In genomic region chr9:135926402-135927194, GRCh38 we compare ENCODE assay signal across 9 cellular contexts. TPM values are rescaled to one million over a fixed set of nuclear protein-coding genes. Genes with fewer than 3 reads are reported as not detected.
DNase-seq lines count a peak whose midpoint lies in the region; ATAC-seq and TF ChIP-seq lines count a peak whose summit lies in the region.
"Had no signal": no experiment of that assay in that cellular context is flagged by ENCODE, and none has a peak within 500 bp of the region (broad histone marks: within the 10 kb centered on the region; RNA-seq: fewer than 3 reads in every experiment).

No MANE protein-coding gene starts in this region.

- peaks cover 6% of the 10 kb centered on the region for H3K4me1 ChIP-seq in foreskin keratinocyte

- no peak overlapping the region for H3K27ac ChIP-seq in foreskin keratinocyte
- H3K27ac ChIP-seq: 22Rv1 had no signal

- H3K27me3 ChIP-seq in foreskin keratinocyte = no peaks in the 10 kb centered on the region

- peak; percentile 14 for TF ChIP-seq CTCF in foreskin keratinocyte (conservative IDR thresholded peaks at IDR 0.05)
- no peak for TF ChIP-seq CTCF in omental fat pad (IDR thresholded peaks at IDR 0.05)

- DNase-seq in NCI-H1417 (lab: John Stamatoyannopoulos, UW) = peak in 2 of 3 experiments; percentile 19 to 61
- DNase-seq in NCI-H1417 treated with DMSO at 0.1 percent for 48 hours (lab: John Stamatoyannopoulos, UW) = no peak
- peak; percentile 87 to 91 for DNase-seq in activated CD4-positive, alpha-beta T cell treated with anti-CD3 and anti-CD28 coated beads, Interleukin-2, amount 50 U/mL, for 48 hours
- DNase-seq in foreskin keratinocyte = peak; percentile 58 to 70
- peak; percentile 33 to 85 (median 53) for DNase-seq in stimulated activated CD4-positive, alpha-beta T cell treated with anti-CD3 and anti-CD28 coated beads, TNF-alpha, amount 100 ng/mL, for 24 hours (ENCODE audit: low read depth in 3 of 3)
- no peak for DNase-seq in omental fat pad (ENCODE audit: low spot score)
- DNase-seq in NCI-H82 treated with DMSO at 0.1 percent for 48 hours (lab: John Stamatoyannopoulos, UW; ENCODE audit: unreplicated experiment) = no peak

- peak; percentile 90 for ATAC-seq in foreskin keratinocyte
- ATAC-seq in omental fat pad (ENCODE audit: low FRiP score) = no peak
- ATAC-seq in HG02678 (IDR thresholded peaks at IDR 0.05; ENCODE audit: unreplicated experiment) = no peak

RNA-seq across cellular contexts. Expression of gene CAMSAP1, which starts 19.3 kb away (rescaled TPM):
- 17.5 and 20.1 TPM in 2 replicates for total RNA-seq in foreskin keratinocyte
- 3.5 and 4.4 TPM in 2 replicates for polyA plus RNA-seq in foreskin keratinocyte
- total RNA-seq in omental fat pad = 10 to 100 TPM; 22.3 to 52.5 (median 33.2) TPM

RNA-seq across cellular contexts. Expression of gene UBAC1, which starts 34.6 kb away (rescaled TPM):
- total RNA-seq in foreskin keratinocyte (58.0 and 58.8 TPM in 2 replicates), omental fat pad (10 to 100 TPM; 28.4 to 56.7 (median 34.6) TPM)
- 56.9 and 58.6 TPM in 2 replicates for polyA plus RNA-seq in foreskin keratinocyte

Comparison
In these comparisons a context has a peak if more than half of its experiments do, and no peak if none do; other contexts are left out.
1. DNase-seq: peak in NCI-H1417 (2 of 3), activated CD4-positive, alpha-beta T cell treated with anti-CD3 and anti-CD28 coated beads, Interleukin-2, amount 50 U/mL, for 48 hours (2 of 2), foreskin keratinocyte (2 of 2) and stimulated activated CD4-positive, alpha-beta T cell treated with anti-CD3 and anti-CD28 coated beads, TNF-alpha, amount 100 ng/mL, for 24 hours (3 of 3); none in NCI-H1417 treated with DMSO at 0.1 percent for 48 hours (single experiment), omental fat pad (single experiment) and NCI-H82 treated with DMSO at 0.1 percent for 48 hours (single experiment).